8 cellular contexts compared by ENCODE assay signal in genomic region chr19:11558881-11559828, GRCh38. TPM values are rescaled to one million over a fixed set of nuclear protein-coding genes. Genes with fewer than 3 reads are reported as not detected.
DNase-seq lines count a peak whose midpoint lies in the region; ATAC-seq, FAIRE-seq and TF ChIP-seq lines count a peak whose summit lies in the region.

Gene ELOF1 (minus strand): TSS chr19:11559230. CDS start chr19:11554347, 4,883 bp downstream.

- no peaks in the 10 kb centered on the region for H3K27me3 ChIP-seq in prostate gland (replicated peaks; ENCODE audit: insufficient read depth)

- H3K4me1 ChIP-seq in prostate gland (replicated peaks) (peaks cover 11% of the 10 kb centered on the region), urinary bladder (ENCODE audit: insufficient read depth) (no peaks in the 10 kb centered on the region)

- H3K4me3 ChIP-seq in prostate gland (peak within 1 kb of the TSS; percentile 58 to 83), urinary bladder (ENCODE audit: low read depth, low read length) (peak within 1 kb of the TSS; percentile 81)

- TF ChIP-seq POLR2A in GM12892 (IDR thresholded peaks at IDR 0.05; ENCODE audit: low read depth, low read length) (peak; percentile 86), prostate gland (IDR thresholded peaks at IDR 0.05) (peak; percentile 82)

- peak; percentile 85 for ATAC-seq in HG02884 (IDR thresholded peaks at IDR 0.05; ENCODE audit: unreplicated experiment)
- peak; percentile 98 for ATAC-seq in left ventricle myocardium superior

- peak in 2 of 4 experiments; percentile 2 to 26 for TF ChIP-seq CTCF in prostate gland (IDR thresholded peaks at IDR 0.05)

- peak; percentile 88 for FAIRE-seq in GM12892 (lab: Jason Lieb, UNC)

- H3K36me3 ChIP-seq in prostate gland (peaks cover 0 to under 1% of the 10 kb centered on the region in 2 donors), urinary bladder (ENCODE audit: insufficient read depth) (no peaks in the 10 kb centered on the region)

- H3K27ac ChIP-seq in angular gyrus (ENCODE audit: low read depth, low read length) (peak within 1 kb of the TSS; percentile 80), prostate gland (peak within 1 kb of the TSS; percentile 74 to 77), urinary bladder (ENCODE audit: low read depth) (peak within 1 kb of the TSS; percentile 30)

- H3K9me3 ChIP-seq in prostate gland = no peaks in the 10 kb centered on the region

- DNase-seq in GM12892 (ENCODE audit: insufficient read length) (peak; percentile 96), NCI-H187 (lab: John Stamatoyannopoulos, UW) (peak; percentile 65 to 87), T-helper 2 cell (peak; percentile 91 to 98 (median 95)), left ventricle myocardium superior (peak; percentile 98), prostate gland (ENCODE audit: low spot score) (peak; percentile 98)

- intact Hi-C loops in left ventricle myocardium superior (cut with micrococcal nuclease) (no loop called here), prostate gland (cut with DNase I) (no loop called here)

- WGBS in prostate gland = 2% methylated on average over 57 of the region's 57 CpGs
- WGBS in urinary bladder = 2% methylated on average over 57 of the region's 57 CpGs

RNA-seq across cellular contexts. Expression of gene ELOF1, which starts in this region (rescaled TPM):
- polyA plus RNA-seq in GM12892 (2012; ENCODE audit: missing spikeins) = 51.9 TPM
- total RNA-seq in left ventricle myocardium superior = 36.0 TPM
- 10 to 100 TPM; 47.8 to 57.5 TPM for total RNA-seq in prostate gland
- 15.4 TPM for total RNA-seq in urinary bladder
- polyA plus RNA-seq in urinary bladder = 61.2 TPM

Comparison
In these comparisons a context has a peak if more than half of its experiments do, and no peak if none do; other contexts are left out.
1. Peak in every context shown above with its lines: DNase-seq, ATAC-seq, H3K4me3 ChIP-seq and H3K27ac ChIP-seq.
2. H3K27ac ChIP-seq: peak in every context shown above with its lines; median percentile 80 in angular gyrus; 76 in prostate gland; 30 in urinary bladder.